Comparison of ENCODE assay signal across 13 cellular contexts in genomic region chr3:157290761-157291160, GRCh38.
DNase-seq lines count a peak whose midpoint lies in the region; ATAC-seq and TF ChIP-seq lines count a peak whose summit lies in the region.
"Had no signal": no experiment of that assay in that cellular context is flagged by ENCODE, and none has a peak within 500 bp of the region (broad histone marks: within the 10 kb centered on the region; RNA-seq: fewer than 3 reads in every experiment).

No MANE protein-coding gene starts in this region.

- H3K4me3 Mint-ChIP-seq in nephron: no peak overlapping the region
- H3K4me3 Mint-ChIP-seq: activated naive CD4-positive, alpha-beta T cell treated with anti-CD3 and anti-CD28 coated beads, Interleukin-2, amount 50 U/mL, for 24 hours had no signal

- TF ChIP-seq CTCF in AG09319 (IDR thresholded peaks at IDR 0.05; ENCODE audit: low read depth, low read length) (no peak), nephron (IDR thresholded peaks at IDR 0.05; ENCODE audit: unreplicated experiment in 3 of 3) (no peak)

- no peaks in the 10 kb centered on the region for H3K36me3 Mint-ChIP-seq in nephron (ENCODE audit: low read depth)

- peaks cover 48% of the 10 kb centered on the region for H3K4me1 Mint-ChIP-seq in nephron

- no peaks in the 10 kb centered on the region for H3K9me3 Mint-ChIP-seq in nephron
- H3K9me3 Mint-ChIP-seq: activated naive CD4-positive, alpha-beta T cell treated with anti-CD3 and anti-CD28 coated beads, Interleukin-2, amount 50 U/mL, for 24 hours had no signal

- no peaks in the 10 kb centered on the region for H3K27me3 Mint-ChIP-seq in nephron (ENCODE audit: low read depth)
- H3K27me3 Mint-ChIP-seq: activated naive CD4-positive, alpha-beta T cell treated with anti-CD3 and anti-CD28 coated beads, Interleukin-2, amount 50 U/mL, for 24 hours had no signal

- DNase-seq in AG09319 (ENCODE audit: extremely low read depth, low read depth) (peak; percentile 73), LHCN-M2 (ENCODE audit: low read depth) (peak; percentile 88), dermis microvascular lymphatic vessel endothelial cell (ENCODE audit: low read depth in 2 of 2) (peak; percentile 6 to 52), NCI-H524 treated with DMSO at 0.1 percent for 48 hours (lab: John Stamatoyannopoulos, UW) (no peak), NCI-H345 (lab: John Stamatoyannopoulos, UW) (no peak)
- DNase-seq: activated CD8-positive, alpha-beta memory T cell treated with anti-CD3 and anti-CD28 coated beads, Interleukin-2, amount 50 U/mL, for 48 hours; MG63; midbrain; PC-9 had no signal

- H3K27ac Mint-ChIP-seq in nephron: peak overlapping the region in 2 of 3 experiments; percentile 1 to 65
- H3K27ac Mint-ChIP-seq: activated naive CD4-positive, alpha-beta T cell treated with anti-CD3 and anti-CD28 coated beads, Interleukin-2, amount 50 U/mL, for 24 hours had no signal

- ATAC-seq in HG03280 (IDR thresholded peaks at IDR 0.05; ENCODE audit: unreplicated experiment) (no peak), GM18511 (IDR thresholded peaks at IDR 0.05; ENCODE audit: unreplicated experiment) (no peak)

Comparison
In these comparisons a context has a peak if more than half of its experiments do, and no peak if none do; other contexts are left out.
1. DNase-seq: peak in AG09319 (single experiment), LHCN-M2 (single experiment) and dermis microvascular lymphatic vessel endothelial cell (2 of 2); none in NCI-H524 treated with DMSO at 0.1 percent for 48 hours (single experiment) and NCI-H345 (single experiment).